ENCODE assay signal across 12 cellular contexts in the genomic region with DNA sequence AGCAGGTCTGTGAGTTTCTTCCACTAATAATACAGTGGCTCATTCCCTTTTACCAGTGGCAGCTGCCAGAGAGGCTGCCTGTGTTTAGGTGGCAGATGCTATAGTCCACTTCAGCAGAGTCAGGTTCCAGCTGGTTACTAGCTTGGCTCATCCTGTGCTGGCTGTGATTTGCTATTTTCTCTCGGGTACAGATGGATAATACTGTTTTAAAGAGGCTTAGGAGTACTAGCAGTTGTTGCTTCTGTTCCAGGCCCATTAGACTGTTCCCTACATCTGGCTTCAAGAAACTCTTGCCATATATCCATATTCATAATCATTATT. TPM values are rescaled to one million over a fixed set of nuclear protein-coding genes. Genes with fewer than 3 reads are reported as not detected.
A peak's percentile ranks its signal among the peaks of the same experiment; 100 is the strongest.
DNase-seq lines count a peak whose midpoint lies in the region; ATAC-seq, FAIRE-seq and TF ChIP-seq lines count a peak whose summit lies in the region.
"Had no signal": no experiment of that assay in that cellular context is flagged by ENCODE, and none has a peak within 500 bp of the region (broad histone marks: within the 10 kb centered on the region; RNA-seq: fewer than 3 reads in every experiment).

No MANE protein-coding gene starts in this region.

- FAIRE-seq in H54 (lab: Jason Lieb, UNC) = no peak

- no peaks in the 10 kb centered on the region for H3K9me3 Mint-ChIP-seq in dendritic cell treated with granulocyte-macrophage colony-stimulating factor and Interleukin-4, amounts not matched to agents 40 ng/mL and 50 ng/mL, for 4 days
- no peaks in the 10 kb centered on the region for H3K9me3 Mint-ChIP-seq in type B pancreatic cell

- H3K36me3 ChIP-seq in cardiac muscle cell = no peaks in the 10 kb centered on the region

- no peak for DNase-seq in cardiac muscle cell (ENCODE audit: low read depth in 1 of 2, low spot score in 1 of 2)
- no peak for DNase-seq in right cardiac atrium
- peak; percentile 74 for DNase-seq in NCI-H446 treated with DMSO at 0.1 percent for 48 hours (lab: John Stamatoyannopoulos, UW)
- no peak for DNase-seq in type B pancreatic cell (ENCODE audit: extremely low spot score, unreplicated experiment)
- DNase-seq in H54 (ENCODE audit: insufficient read length, low spot score) = no peak
- DNase-seq in NAMALWA (ENCODE audit: low spot score) = no peak
- DNase-seq: stimulated activated CD4-positive, alpha-beta T cell treated with anti-CD3 and anti-CD28 coated beads, Interleukin-4, amount 100 ng/mL, for 24 hours; stomach had no signal

- no peak for ATAC-seq in right cardiac atrium
- ATAC-seq in GM21390 (IDR thresholded peaks at IDR 0.05; ENCODE audit: unreplicated experiment) = no peak
- ATAC-seq: esophagus mucosa had no signal

- H3K9me3 ChIP-seq in cardiac muscle cell (ENCODE audit: low read depth) (no peaks in the 10 kb centered on the region), right cardiac atrium (ENCODE audit: control insufficient read depth, low read length) (no peaks in the 10 kb centered on the region)
- H3K9me3 ChIP-seq: stomach had no signal

- no peak for TF ChIP-seq CTCF in cardiac muscle cell (IDR thresholded peaks at IDR 0.05; ENCODE audit: low read depth, low read length)
- no peak for TF ChIP-seq CTCF in type B pancreatic cell (conservative IDR thresholded peaks at IDR 0.05)

- H3K4me1 ChIP-seq in cardiac muscle cell (ENCODE audit: low read depth) = peaks cover 50% of the 10 kb centered on the region
- peaks cover 13% of the 10 kb centered on the region for H3K4me1 ChIP-seq in right cardiac atrium (ENCODE audit: control insufficient read depth, insufficient read depth, low read length)

- intact Hi-C loops in right cardiac atrium (cut with DNase I) = no loop called here
- intact Hi-C loops in dendritic cell treated with granulocyte-macrophage colony-stimulating factor and Interleukin-4, amounts not matched to agents 40 ng/mL and 50 ng/mL, for 4 days (cut with micrococcal nuclease) = loop anchor here (5.0 kb wide), 1 partner anchor 39 kb away; a partner anchor contains a TSS

- TF ChIP-seq POLR2A in H54 (IDR thresholded peaks at IDR 0.05; ENCODE audit: low read depth, low read length) = no peak

- H3K4me1 Mint-ChIP-seq in dendritic cell treated with granulocyte-macrophage colony-stimulating factor and Interleukin-4, amounts not matched to agents 40 ng/mL and 50 ng/mL, for 4 days (ENCODE audit: low read depth) = peaks cover 66% of the 10 kb centered on the region
- peaks cover 31% of the 10 kb centered on the region for H3K4me1 Mint-ChIP-seq in type B pancreatic cell (ENCODE audit: unreplicated experiment)

- H3K4me3 ChIP-seq in cardiac muscle cell (no peak overlapping the region), right cardiac atrium (ENCODE audit: low read length) (no peak overlapping the region)
- H3K4me3 ChIP-seq: stomach had no signal

- H3K27ac Mint-ChIP-seq in dendritic cell treated with granulocyte-macrophage colony-stimulating factor and Interleukin-4, amounts not matched to agents 40 ng/mL and 50 ng/mL, for 4 days = peak overlapping the region; percentile 81
- H3K27ac Mint-ChIP-seq in type B pancreatic cell = peak overlapping the region; percentile 45

- H3K27ac ChIP-seq in cardiac muscle cell (peak overlapping the region; percentile 47), right cardiac atrium (ENCODE audit: low read length) (no peak overlapping the region)
- H3K27ac ChIP-seq: C4-2B had no signal

- no peak overlapping the region for H3K4me3 Mint-ChIP-seq in dendritic cell treated with granulocyte-macrophage colony-stimulating factor and Interleukin-4, amounts not matched to agents 40 ng/mL and 50 ng/mL, for 4 days
- H3K4me3 Mint-ChIP-seq in type B pancreatic cell = no peak overlapping the region

- 60% methylated on average over 1 of the region's 1 CpG for WGBS in right cardiac atrium

- H3K27me3 Mint-ChIP-seq in dendritic cell treated with granulocyte-macrophage colony-stimulating factor and Interleukin-4, amounts not matched to agents 40 ng/mL and 50 ng/mL, for 4 days = no peaks in the 10 kb centered on the region
- no peaks in the 10 kb centered on the region for H3K27me3 Mint-ChIP-seq in type B pancreatic cell

- H3K27me3 ChIP-seq in cardiac muscle cell (no peaks in the 10 kb centered on the region), right cardiac atrium (ENCODE audit: control insufficient read depth, insufficient read depth) (no peaks in the 10 kb centered on the region)
- H3K27me3 ChIP-seq: stomach had no signal

- peaks cover 50% of the 10 kb centered on the region for H3K36me3 Mint-ChIP-seq in dendritic cell treated with granulocyte-macrophage colony-stimulating factor and Interleukin-4, amounts not matched to agents 40 ng/mL and 50 ng/mL, for 4 days (ENCODE audit: low read depth)
- H3K36me3 Mint-ChIP-seq in type B pancreatic cell = peaks cover 31% of the 10 kb centered on the region

RNA-seq across cellular contexts. Expression of a gene that starts 41.0 kb away (rescaled TPM):
- total RNA-seq in cardiac muscle cell (28.7 and 41.4 TPM in 2 replicates), right cardiac atrium (10 to 100 TPM; 21.9 to 23.9 (median 22.8) TPM), type B pancreatic cell (ENCODE audit: low replicate concordance) (51.5 and 53.1 TPM in 2 replicates)
- polyA plus RNA-seq in cardiac muscle cell (25.6 and 31.8 TPM in 2 replicates), right cardiac atrium (8.4 TPM)
